Comparison of ENCODE assay signal across 23 cellular contexts in the genomic region with DNA sequence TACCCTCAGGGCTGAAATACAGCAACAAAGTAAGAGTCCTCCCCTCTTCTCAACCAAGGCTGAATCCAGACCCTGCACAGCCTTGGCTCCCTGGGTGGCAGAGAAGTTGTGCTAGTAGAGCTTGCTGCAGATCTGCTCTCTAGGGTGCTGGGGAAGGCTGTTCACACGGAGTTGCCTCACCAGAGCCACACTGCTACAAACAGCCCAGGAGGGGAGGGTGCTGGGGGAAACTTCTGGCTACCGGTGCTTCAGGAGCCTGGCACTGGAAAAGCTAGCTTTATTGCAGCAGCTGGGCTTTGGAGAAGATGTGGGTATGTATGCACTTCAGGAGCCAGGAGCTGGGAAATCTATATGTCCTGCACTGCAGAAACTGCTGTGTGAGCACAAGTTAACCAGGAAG. TPM values are rescaled to one million over a fixed set of nuclear protein-coding genes. Genes with fewer than 3 reads are reported as not detected.
A peak's percentile ranks its signal among the peaks of the same experiment; 100 is the strongest.
DNase-seq lines count a peak whose midpoint lies in the region; ATAC-seq, FAIRE-seq and TF ChIP-seq lines count a peak whose summit lies in the region.
"Had no signal": no experiment of that assay in that cellular context is flagged by ENCODE, and none has a peak within 500 bp of the region (broad histone marks: within the 10 kb centered on the region; RNA-seq: fewer than 3 reads in every experiment).

No MANE protein-coding gene starts in this region.

- H3K4me2 ChIP-seq in OCI-LY3 (ENCODE audit: low read length) (peak overlapping the region; percentile 53), mesendoderm (ENCODE audit: low read length) (no peak overlapping the region)

- no peaks in the 10 kb centered on the region for H3K79me2 ChIP-seq in OCI-LY3 (ENCODE audit: low read length)
- H3K79me2 ChIP-seq in mesendoderm (ENCODE audit: control insufficient read depth, insufficient read depth, low read length): no peaks in the 10 kb centered on the region

- DNase-seq in D341Med (ENCODE audit: low spot score): peak; percentile 28
- no peak for DNase-seq in H54 (ENCODE audit: insufficient read length, low spot score)
- DNase-seq in fibroblast of peridontal ligament (ENCODE audit: extremely low read depth): peak; percentile 24
- DNase-seq in mesendoderm: no peak
- no peak for DNase-seq in erythroblast (lab: John Stamatoyannopoulos, UW)
- no peak for DNase-seq in coronary artery (ENCODE audit: low spot score)
- DNase-seq: activated CD4-positive, alpha-beta T cell treated with anti-CD3 and anti-CD28 coated beads, Interleukin-2, amount 50 U/mL, for 48 hours; CD4-positive, alpha-beta T cell; DMS79 treated with DMSO at 0.1 percent for 48 hours; Karpas-422; mammary epithelial cell; naive thymus-derived CD4-positive, alpha-beta T cell; NCI-H1436 treated with DMSO at 0.1 percent for 48 hours; pancreas; stimulated activated CD4-positive, alpha-beta T cell treated with anti-CD3 and anti-CD28 coated beads, Interleukin-1b, Interleukin-23, amount 100 ng/mL, for 48 hours; SW 1271 had no signal

- H3K9ac ChIP-seq in OCI-LY3 (ENCODE audit: low read length) (no peak overlapping the region), mesendoderm (ENCODE audit: low read length) (no peak overlapping the region)

- H3K56ac ChIP-seq in mesendoderm (ENCODE audit: low read length): no peak overlapping the region

- H3K4me1 ChIP-seq in OCI-LY3 (ENCODE audit: low read length) (peaks cover 31% of the 10 kb centered on the region), mesendoderm (ENCODE audit: control insufficient read depth, low read depth, low read length) (peaks cover 3% of the 10 kb centered on the region)

- H3K4ac ChIP-seq in mesendoderm (ENCODE audit: low read depth, low read length): no peak overlapping the region

- H4K5ac ChIP-seq in mesendoderm (ENCODE audit: low read length): no peak overlapping the region

- FAIRE-seq in H54 (lab: Jason Lieb, UNC): peak; percentile 41
- FAIRE-seq: colon, islet of Langerhans, pancreas had no signal

- H3K18ac ChIP-seq in mesendoderm (ENCODE audit: low read length): no peak overlapping the region

- no peak for TF ChIP-seq CTCF in OCI-LY3 (IDR thresholded peaks at IDR 0.05; ENCODE audit: low read depth, low read length)
- no peak for TF ChIP-seq CTCF in coronary artery (IDR thresholded peaks at IDR 0.05)

- ATAC-seq in GM21515 (IDR thresholded peaks at IDR 0.05; ENCODE audit: unreplicated experiment): no peak
- ATAC-seq: naive thymus-derived CD4-positive, alpha-beta T cell; pancreas had no signal

- H2BK5ac ChIP-seq in mesendoderm (ENCODE audit: low read length): no peak overlapping the region

- no peak overlapping the region for H2AFZ ChIP-seq in OCI-LY3 (ENCODE audit: low read depth, low read length)

- H3K79me1 ChIP-seq in mesendoderm (ENCODE audit: low read length): no peaks in the 10 kb centered on the region

- H3K23ac ChIP-seq in mesendoderm (ENCODE audit: low read length): no peak overlapping the region

- H4K20me1 ChIP-seq in OCI-LY3 (ENCODE audit: insufficient read depth, low read length): no peaks in the 10 kb centered on the region

- H2AK5ac ChIP-seq in mesendoderm (ENCODE audit: low read length): no peak overlapping the region

- H3K4me3 ChIP-seq in OCI-LY3 (ENCODE audit: low read length) (peak overlapping the region; percentile 33), mesendoderm (ENCODE audit: low read length) (no peak overlapping the region), coronary artery (no peak overlapping the region)
- H3K4me3 ChIP-seq: pancreas, tibial nerve had no signal

- H2BK120ac ChIP-seq in mesendoderm (ENCODE audit: low read depth, low read length): no peak overlapping the region

- TF ChIP-seq POLR2A in H54 (IDR thresholded peaks at IDR 0.05; ENCODE audit: low read depth, low read length) (no peak), erythroblast (IDR thresholded peaks at IDR 0.05; ENCODE audit: low read length) (no peak)

- H3K27me3 ChIP-seq in OCI-LY3 (ENCODE audit: low read depth, low read length): peaks cover 62% of the 10 kb centered on the region
- H3K27me3 ChIP-seq in mesendoderm (ENCODE audit: insufficient read depth, low read length, poor library complexity): peaks cover 9% of the 10 kb centered on the region

- WGBS in mesendoderm (ENCODE audit: extremely low coverage, insufficient coverage, low lambda C conversion rate): no CpG with 5 or more reads among the region's 2 CpGs

- H3K36me3 ChIP-seq in OCI-LY3 (replicated peaks; ENCODE audit: low read depth, low read length) (no peaks in the 10 kb centered on the region), mesendoderm (ENCODE audit: control insufficient read depth, insufficient read depth, low read length) (no peaks in the 10 kb centered on the region)
- H3K36me3 ChIP-seq: pancreas, tibial nerve had no signal

- H3K27ac ChIP-seq in OCI-LY3 (ENCODE audit: low read length) (no peak overlapping the region), mesendoderm (ENCODE audit: low read depth, low read length) (no peak overlapping the region), coronary artery (no peak overlapping the region)
- H3K27ac ChIP-seq: pancreas, RWPE1, tibial nerve, VCaP had no signal

- no peak overlapping the region for H2BK15ac ChIP-seq in mesendoderm (replicated peaks; ENCODE audit: low read depth)

- no peak overlapping the region for H4K8ac ChIP-seq in mesendoderm (ENCODE audit: low read depth, low read length)

- H3K9me3 ChIP-seq in OCI-LY3 (ENCODE audit: insufficient read depth, low read length): no peaks in the 10 kb centered on the region
- H3K9me3 ChIP-seq: pancreas, tibial nerve had no signal

RNA-seq across cellular contexts. Expression of gene SUPT3H, which starts 37.6 kb away (rescaled TPM):
- polyA plus RNA-seq in mesendoderm (2013, experiment 1 of 2): 18.2 TPM
- polyA plus RNA-seq in mesendoderm (2013, experiment 2 of 2): 20.2 TPM

Comparison
In these comparisons a context has a peak if more than half of its experiments do, and no peak if none do; other contexts are left out.
1. DNase-seq: peak in D341Med (single experiment) and fibroblast of peridontal ligament (single experiment); none in H54 (single experiment), mesendoderm (single experiment), erythroblast (0 of 2) and coronary artery (single experiment).